10 cellular contexts compared by ENCODE assay signal in the genomic region with DNA sequence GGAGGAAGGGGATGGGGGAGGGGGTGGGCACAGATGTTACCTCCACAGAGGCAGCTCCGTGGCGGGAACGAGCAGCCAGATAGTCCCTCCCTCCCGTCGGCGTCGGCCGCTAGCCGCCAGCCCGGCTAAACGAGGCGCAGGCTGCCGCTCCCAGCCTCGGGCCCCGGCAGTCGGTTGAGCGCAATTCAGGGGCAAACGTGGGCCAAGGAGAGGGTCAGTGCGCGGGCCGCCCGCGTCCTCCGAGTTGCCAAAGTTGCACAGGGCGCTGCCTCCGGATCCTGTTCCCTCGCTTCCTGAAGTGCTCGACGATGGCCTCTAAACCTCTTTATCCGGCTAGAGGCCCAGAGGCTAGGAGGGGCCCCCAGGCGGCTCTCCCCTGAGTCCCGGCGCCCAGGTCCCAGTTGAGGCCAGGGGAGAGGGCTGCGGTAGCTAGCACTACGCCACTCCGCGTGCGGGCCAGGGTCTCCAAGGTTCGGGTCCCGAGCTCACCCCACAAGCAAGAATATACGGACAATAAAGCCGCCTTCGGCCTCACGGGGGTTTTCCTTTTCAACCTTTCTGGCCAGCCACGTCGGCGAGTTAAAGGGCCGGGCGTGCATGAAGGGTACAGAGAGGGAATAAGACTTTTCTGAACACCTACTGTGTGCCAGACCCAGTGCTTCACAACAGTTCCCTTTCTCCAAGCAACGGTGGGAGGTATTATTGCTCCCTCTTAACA.
DNase-seq lines count a peak whose midpoint lies in the region; ATAC-seq and TF ChIP-seq lines count a peak whose summit lies in the region.
"Had no signal": no experiment of that assay in that cellular context is flagged by ENCODE, and none has a peak within 500 bp of the region (broad histone marks: within the 10 kb centered on the region; RNA-seq: fewer than 3 reads in every experiment).

No MANE protein-coding gene starts in this region.

- peaks cover 27% of the 10 kb centered on the region for H3K4me1 Mint-ChIP-seq in brain

- H3K27me3 Mint-ChIP-seq in brain, result peaks cover 97% of the 10 kb centered on the region

- no peaks in the 10 kb centered on the region for H3K36me3 Mint-ChIP-seq in brain

- no peaks in the 10 kb centered on the region for H3K9me3 ChIP-seq in right atrium auricular region
- H3K9me3 ChIP-seq in mesodermal cell (ENCODE audit: control insufficient read depth, low read length), result no peaks in the 10 kb centered on the region
- H3K9me3 ChIP-seq: thyroid gland had no signal

- no peak for ATAC-seq in left ventricle myocardium superior

- H3K27ac Mint-ChIP-seq in brain, result peak overlapping the region in 2 of 5 experiments; percentile 86 to 90

- intact Hi-C loops in left ventricle myocardium superior (cut with micrococcal nuclease), result no loop called here

- H3K9me3 Mint-ChIP-seq in brain, result peaks cover 0 to 10% (median 0%) of the 10 kb centered on the region in 5 experiments

- peak overlapping the region; percentile 57 to 84 (median 83) for H3K4me3 Mint-ChIP-seq in brain

- peak overlapping the region; percentile 20 to 46 for H3K4me3 ChIP-seq in right atrium auricular region
- peak overlapping the region; percentile 31 for H3K4me3 ChIP-seq in mesodermal cell (ENCODE audit: extremely low read depth, insufficient read depth, low read length, poor library complexity, severe bottlenecking)
- H3K4me3 ChIP-seq in urinary bladder (ENCODE audit: low read depth, low read length), result peak overlapping the region; percentile 59

- H3K36me3 ChIP-seq in right atrium auricular region, result no peaks in the 10 kb centered on the region
- H3K36me3 ChIP-seq in mesodermal cell (ENCODE audit: control insufficient read depth, insufficient read depth, low read length), result no peaks in the 10 kb centered on the region
- H3K36me3 ChIP-seq in urinary bladder (ENCODE audit: insufficient read depth), result no peaks in the 10 kb centered on the region
- H3K36me3 ChIP-seq: thyroid gland had no signal

- H3K27me3 ChIP-seq in right atrium auricular region, result peaks cover 13 to 42% of the 10 kb centered on the region in 2 donors

- H3K4me1 ChIP-seq in right atrium auricular region (peaks cover 0 to 16% of the 10 kb centered on the region in 2 donors), mesodermal cell (ENCODE audit: control insufficient read depth, insufficient read depth, low read length, poor library complexity, severe bottlenecking) (no peaks in the 10 kb centered on the region), urinary bladder (ENCODE audit: insufficient read depth) (peaks cover 1% of the 10 kb centered on the region)

- DNase-seq in right atrium auricular region (ENCODE audit: low spot score), result no peak
- DNase-seq in left ventricle myocardium superior, result no peak
- no peak for DNase-seq in cerebellar nuclear complex (lab: John Stamatoyannopoulos, UW)
- no peak for DNase-seq in caudate nucleus (lab: John Stamatoyannopoulos, UW)
- no peak for DNase-seq in inferior parietal cortex (ENCODE audit: extremely low spot score)
- DNase-seq: occipital lobe, thyroid gland had no signal

- 0 to 1% methylated on average over 13 to 16 of the region's 50 CpGs for WGBS in mesodermal cell (ENCODE audit: insufficient coverage in 2 of 2), 2 experiments
- 2% methylated on average over 50 of the region's 50 CpGs for WGBS in urinary bladder

- TF ChIP-seq CTCF in right atrium auricular region (IDR thresholded peaks at IDR 0.05), result no peak
- no peak for TF ChIP-seq CTCF in brain (conservative IDR thresholded peaks at IDR 0.05)

- H3K27ac ChIP-seq in right atrium auricular region (no peak overlapping the region), mesodermal cell (ENCODE audit: low read depth, low read length, severe bottlenecking) (no peak overlapping the region), urinary bladder (ENCODE audit: low read depth) (no peak overlapping the region), caudate nucleus (ENCODE audit: low read depth, low read length) (no peak overlapping the region)
- H3K27ac ChIP-seq: thyroid gland had no signal
